In genomic region chr1:86704972-86705632, GRCh38 we compare ENCODE assay signal across 8 cellular contexts. TPM values are rescaled to one million over a fixed set of nuclear protein-coding genes. Genes with fewer than 3 reads are reported as not detected.
DNase-seq lines count a peak whose midpoint lies in the region; ATAC-seq, FAIRE-seq and TF ChIP-seq lines count a peak whose summit lies in the region.

No MANE protein-coding gene starts in this region.

- peak overlapping the region; percentile 98 for H3K4me3 ChIP-seq in A673 (ENCODE audit: low read depth, low read length, poor library complexity, severe bottlenecking)
- H3K4me3 ChIP-seq in WI38 (ENCODE audit: low read depth, low read length) = peak overlapping the region; percentile 90
- H3K4me3 ChIP-seq in ectodermal cell (ENCODE audit: insufficient read depth, low read depth, low read length) = peak overlapping the region; percentile 84
- H3K4me3 ChIP-seq in lower leg skin (ENCODE audit: low read depth, poor library complexity, severe bottlenecking) = peak overlapping the region; percentile 90

- 0 to 1% methylated on average over 41 of the region's 41 CpGs for WGBS in ectodermal cell, 2 experiments
- whole genome bisulfite sequencing in lower leg skin, 2 donors = 0% methylated on average over 19 to 28 of the region's 41 CpGs

- POLR2A ChIA-PET in A673 (lab: Charles Lee; ENCODE audit: low non-redundant PET) = no interaction called here

- FAIRE-seq in GM12892 (lab: Jason Lieb, UNC) = peak; percentile 68

- TF ChIP-seq CTCF in A673 (conservative IDR thresholded peaks at IDR 0.05; ENCODE audit: low read depth, low read length) (no peak), WI38 (IDR thresholded peaks at IDR 0.05; ENCODE audit: low read depth, low read length) (no peak), lower leg skin (IDR thresholded peaks at IDR 0.05) (no peak)

- H3K36me3 ChIP-seq in A673 (ENCODE audit: insufficient read depth, low read length, poor library complexity, severe bottlenecking) = no peaks in the 10 kb centered on the region
- H3K36me3 ChIP-seq in ectodermal cell (ENCODE audit: control insufficient read depth, insufficient read depth, low read length) = no peaks in the 10 kb centered on the region

- CTCF ChIA-PET in A673 (lab: Charles Lee) = interaction anchor here (0.7 to 2.0 kb wide), 7 partner anchors 8 to 203 kb away, joined by 3 to 9 read pairs (median 5); no protein-coding TSS in a partner anchor

- peaks cover 14% of the 10 kb centered on the region for H3K4me1 ChIP-seq in A673 (ENCODE audit: insufficient read depth, low read length, poor library complexity, severe bottlenecking)
- peaks cover 8% of the 10 kb centered on the region for H3K4me1 ChIP-seq in ectodermal cell (ENCODE audit: control insufficient read depth, insufficient read depth, low read length)

- DNase-seq in A673 (ENCODE audit: low spot score) (peak; percentile 58), GM12892 (ENCODE audit: insufficient read length) (no peak), NCI-H1105 (lab: John Stamatoyannopoulos, UW) (peak; percentile 53), lower leg skin (ENCODE audit: low spot score in 2 of 2) (peak; percentile 50 to 90)
- peak; percentile 4 for DNase-seq in stimulated activated CD8-positive, alpha-beta memory T cell treated with anti-CD3 and anti-CD28 coated beads, Interleukin-15, amount 100 ng/mL, for 1 hour (ENCODE audit: low read depth)

- no peaks in the 10 kb centered on the region for H3K27me3 ChIP-seq in A673 (replicated peaks; ENCODE audit: insufficient read depth, low read depth, low read length, poor library complexity)
- H3K27me3 ChIP-seq in ectodermal cell (ENCODE audit: control insufficient read depth, insufficient read depth, low read length, poor library complexity, severe bottlenecking) = no peaks in the 10 kb centered on the region

- intact Hi-C loops in A673 (cut with micrococcal nuclease; ENCODE audit: unreplicated experiment) (loop anchor here (2.0 to 10.0 kb wide), 3 partner anchors 37 to 380 kb away; no protein-coding TSS in a partner anchor), lower leg skin (cut with DNase I; ENCODE audit: low total_unique reads) (no loop called here)

- H3K9me3 ChIP-seq in A673 (ENCODE audit: low read depth, low read length, poor library complexity, severe bottlenecking) = no peaks in the 10 kb centered on the region
- no peaks in the 10 kb centered on the region for H3K9me3 ChIP-seq in ectodermal cell (ENCODE audit: control insufficient read depth, low read length)

- no peak for TF ChIP-seq POLR2A in GM12892 (IDR thresholded peaks at IDR 0.05; ENCODE audit: low read depth, low read length)
- TF ChIP-seq POLR2A in lower leg skin (IDR thresholded peaks at IDR 0.05) = no peak

- peak; percentile 31 for ATAC-seq in HG02840 (IDR thresholded peaks at IDR 0.05; ENCODE audit: low FRiP score, unreplicated experiment)

- H3K27ac ChIP-seq in A673 (ENCODE audit: low read depth, low read length, poor library complexity, severe bottlenecking) (peak overlapping the region; percentile 86), ectodermal cell (ENCODE audit: insufficient read depth, low read depth, low read length, poor library complexity, severe bottlenecking) (peak overlapping the region; percentile 92)

- BruUV-seq in A673 (replicated peaks; lab: Mats Ljungman, UMichigan) = no TSS peak

RNA-seq across cellular contexts. Expression of gene SH3GLB1, which starts 0.7 kb away (rescaled TPM):
- total RNA-seq in A673 (2021) = 43.4 and 45.9 TPM in 2 replicates
- polyA plus RNA-seq in GM12892 (2012; ENCODE audit: missing spikeins) = 44.3 TPM
- 38.1 TPM for polyA plus RNA-seq in ectodermal cell (2013, experiment 1 of 4)
- polyA plus RNA-seq in ectodermal cell (2013, experiment 2 of 4) = 44.0 TPM
- 29.6 TPM for polyA plus RNA-seq in ectodermal cell (2013, experiment 3 of 4)
- polyA plus RNA-seq in ectodermal cell (2013, experiment 4 of 4) = 37.8 TPM
- 10 to 100 TPM; 37.1 to 58.1 (median 42.3) TPM for total RNA-seq in lower leg skin
